ENCODE assay signal across 8 cellular contexts in genomic region chr5:100889165-100889564, GRCh38.
DNase-seq lines count a peak whose midpoint lies in the region; ATAC-seq and TF ChIP-seq lines count a peak whose summit lies in the region.

No MANE protein-coding gene starts in this region.

- DNase-seq in GM06990 (ENCODE audit: extremely low read depth, insufficient read length) (peak; percentile 41), tibial artery (no peak), NCI-H2171 (lab: John Stamatoyannopoulos, UW) (no peak), coronary artery (ENCODE audit: low spot score) (no peak), GM13976 (ENCODE audit: low spot score) (no peak)
- DNase-seq in effector memory CD4-positive, alpha-beta T cell, result no peak

- peaks cover 7% of the 10 kb centered on the region for H3K4me1 ChIP-seq in effector memory CD4-positive, alpha-beta T cell (ENCODE audit: control insufficient read depth, insufficient read depth, low read length, poor library complexity, severe bottlenecking)
- H3K4me1 ChIP-seq in tibial artery, result no peaks in the 10 kb centered on the region

- in situ Hi-C loops in GM13976 (cut with MboI; ENCODE audit: low sequenced_read_pairs, unreplicated experiment), result no loop called here

- no peaks in the 10 kb centered on the region for H3K9me3 ChIP-seq in effector memory CD4-positive, alpha-beta T cell (ENCODE audit: control insufficient read depth, low read length)
- no peaks in the 10 kb centered on the region for H3K9me3 ChIP-seq in tibial artery

- ATAC-seq in GM21390 (IDR thresholded peaks at IDR 0.05; ENCODE audit: unreplicated experiment), result peak; percentile 57
- peak; percentile 66 for ATAC-seq in HG03460 (IDR thresholded peaks at IDR 0.05; ENCODE audit: unreplicated experiment)

- no peaks in the 10 kb centered on the region for H3K27me3 ChIP-seq in GM06990 (replicated peaks; ENCODE audit: control insufficient read depth, insufficient read depth, low read length)
- H3K27me3 ChIP-seq in effector memory CD4-positive, alpha-beta T cell (replicated peaks; ENCODE audit: control insufficient read depth, insufficient read depth, low read length, poor library complexity, severe bottlenecking), result no peaks in the 10 kb centered on the region
- no peaks in the 10 kb centered on the region for H3K27me3 ChIP-seq in tibial artery

- H3K27ac ChIP-seq in effector memory CD4-positive, alpha-beta T cell (ENCODE audit: insufficient read depth, low read length, poor library complexity, severe bottlenecking), result peak overlapping the region; percentile 57
- H3K27ac ChIP-seq in tibial artery (no peak overlapping the region), coronary artery (no peak overlapping the region)

- H3K36me3 ChIP-seq in GM06990 (ENCODE audit: control insufficient read depth, insufficient read depth, low read length) (peaks cover 4% of the 10 kb centered on the region; the same call in 1 of the 2 replicates), tibial artery (no peaks in the 10 kb centered on the region)
- H3K36me3 ChIP-seq in effector memory CD4-positive, alpha-beta T cell (ENCODE audit: control insufficient read depth, insufficient read depth, low read length), result peaks cover 12% of the 10 kb centered on the region

- TF ChIP-seq CTCF in GM06990 (IDR thresholded peaks at IDR 0.05; ENCODE audit: insufficient read depth, low read length, poor library complexity, severe bottlenecking) (no peak), tibial artery (IDR thresholded peaks at IDR 0.05) (no peak), coronary artery (IDR thresholded peaks at IDR 0.05) (no peak), GM13976 (IDR thresholded peaks at IDR 0.05; ENCODE audit: borderline replicate concordance, control extremely low read depth, extremely low read depth, insufficient read depth, missing control alignments) (no peak)

- H3K4me3 ChIP-seq in GM06990 (replicated peaks; ENCODE audit: low read depth, low read length), result peak overlapping the region; percentile 37
- no peak overlapping the region for H3K4me3 ChIP-seq in effector memory CD4-positive, alpha-beta T cell (ENCODE audit: insufficient read depth, low read depth, low read length, poor library complexity, severe bottlenecking)
- H3K4me3 ChIP-seq in tibial artery, result no peak overlapping the region
- H3K4me3 ChIP-seq in coronary artery, result no peak overlapping the region

- intact Hi-C loops in tibial artery (cut with DNase I; ENCODE audit: low total_unique reads), result no loop called here
